ENCODE assay signal across 11 cellular contexts in the genomic region with DNA sequence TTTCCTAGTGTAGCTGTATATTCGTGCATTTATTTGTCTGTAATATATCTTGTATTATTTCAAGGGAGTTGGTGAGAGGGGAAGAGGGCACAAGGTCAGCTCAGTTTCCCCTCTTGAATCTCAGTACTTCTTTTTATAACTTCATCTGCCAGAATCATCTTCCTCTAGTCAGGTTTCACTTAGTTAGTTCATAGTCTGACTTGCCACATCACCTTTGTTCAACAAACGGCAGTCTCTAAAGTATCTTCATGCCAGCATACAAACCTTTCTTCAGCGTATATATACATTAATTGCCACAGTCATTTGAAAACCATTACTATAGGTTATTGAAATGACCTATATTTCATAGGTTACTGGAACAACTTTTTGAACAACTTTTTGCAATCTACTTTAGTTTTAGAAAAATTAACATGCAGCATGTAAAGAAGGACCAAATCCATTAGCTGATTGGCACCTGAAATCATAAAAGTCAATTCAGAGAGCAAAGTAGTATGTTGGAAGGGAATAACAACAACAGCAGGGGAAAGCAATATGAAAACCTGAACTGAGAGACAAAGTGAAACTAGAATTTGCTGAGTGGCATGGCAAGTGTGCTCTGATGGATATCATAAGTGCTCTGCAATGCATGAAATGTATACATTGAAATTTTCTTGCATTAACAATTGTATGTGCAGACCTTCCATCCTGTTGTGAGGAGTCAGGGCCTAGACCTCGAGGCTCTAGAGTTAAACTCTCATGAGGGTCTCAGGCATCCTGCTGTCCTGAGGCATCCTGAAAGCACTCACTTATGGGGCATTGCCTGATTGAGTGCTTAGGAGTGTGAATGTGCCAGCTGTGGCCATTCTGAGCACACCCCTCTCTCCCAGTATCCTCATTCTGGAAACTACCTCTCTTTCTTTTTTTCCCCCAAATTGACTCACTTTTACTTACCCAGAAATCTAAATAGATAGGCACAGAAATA. TPM values are rescaled to one million over a fixed set of nuclear protein-coding genes. Genes with fewer than 3 reads are reported as not detected.
DNase-seq lines count a peak whose midpoint lies in the region; ATAC-seq and TF ChIP-seq lines count a peak whose summit lies in the region.
"Had no signal": no experiment of that assay in that cellular context is flagged by ENCODE, and none has a peak within 500 bp of the region (broad histone marks: within the 10 kb centered on the region; RNA-seq: fewer than 3 reads in every experiment).

No MANE protein-coding gene starts in this region.

- peak; percentile 19 for DNase-seq in MG63
- DNase-seq in fibroblast of lung (ENCODE audit: low read depth in 2 of 2): peak in 1 of 2 donors; percentile 42
- DNase-seq in DMS79 treated with DMSO at 0.1 percent for 48 hours (lab: John Stamatoyannopoulos, UW): no peak
- no peak for DNase-seq in stimulated activated CD4-positive, alpha-beta T cell treated with anti-CD3 and anti-CD28 coated beads, Interleukin-4, amount 100 ng/mL, for 1 hour
- DNase-seq: adrenal gland, NCI-H1930, T1000 had no signal

- ATAC-seq in GM19035 (IDR thresholded peaks at IDR 0.05; ENCODE audit: unreplicated experiment): peak; percentile 50
- no peak for ATAC-seq in HG02884 (IDR thresholded peaks at IDR 0.05; ENCODE audit: unreplicated experiment)
- ATAC-seq in GM21717 (IDR thresholded peaks at IDR 0.05; ENCODE audit: unreplicated experiment): no peak

- peaks cover 4% of the 10 kb centered on the region for H3K4me1 ChIP-seq in fibroblast of lung (ENCODE audit: control insufficient read depth, extremely low read depth, insufficient read depth, low read length)
- peaks cover 0 to 7% (median 4%) of the 10 kb centered on the region in 3 donors for H3K4me1 ChIP-seq in skeletal muscle tissue (ENCODE audit: control insufficient read depth in 3 of 3, insufficient read depth in 3 of 3, low read length in 3 of 3)

- peak overlapping the region; percentile 24 for H3K4me3 ChIP-seq in MG63
- peak overlapping the region; percentile 7 to 41 (median 32) for H3K4me3 ChIP-seq in fibroblast of lung (replicated peaks in 1 of 4; ENCODE audit: control extremely low read depth in 1 of 4, insufficient read depth in 1 of 4, low read depth in 3 of 4, low read length in 4 of 4)
- H3K4me3 ChIP-seq in skeletal muscle tissue (ENCODE audit: low read length in 3 of 3): peak overlapping the region; percentile 54 to 64 (median 55)

- TF ChIP-seq CTCF in fibroblast of lung (conservative IDR thresholded peaks at IDR 0.05 in 1 of 2, IDR thresholded peaks at IDR 0.05 in 1 of 2; ENCODE audit: low read depth in 1 of 2, low read length in 2 of 2): no peak

- H4K20me1 ChIP-seq in fibroblast of lung (ENCODE audit: control insufficient read depth, extremely low read depth, insufficient read depth, low read length): no peaks in the 10 kb centered on the region

- peak overlapping the region; percentile 40 for H2AFZ ChIP-seq in fibroblast of lung (ENCODE audit: low read length)

- H3K9ac ChIP-seq in fibroblast of lung (ENCODE audit: insufficient read depth, low read length): no peak overlapping the region
- H3K9ac ChIP-seq in skeletal muscle tissue (ENCODE audit: low read depth in 1 of 3, low read length in 3 of 3): peak overlapping the region in 1 of 3 donors; percentile 74

- H3K79me2 ChIP-seq in fibroblast of lung (ENCODE audit: control insufficient read depth, insufficient read depth, low read length): no peaks in the 10 kb centered on the region

- peak overlapping the region; percentile 48 for H3K27ac ChIP-seq in fibroblast of lung (ENCODE audit: insufficient read depth, low read length)
- H3K27ac ChIP-seq in skeletal muscle tissue (ENCODE audit: low read depth, low read length): peak overlapping the region; percentile 32
- H3K27ac ChIP-seq: adrenal gland had no signal

- H3K27me3 ChIP-seq in MG63: no peaks in the 10 kb centered on the region
- H3K27me3 ChIP-seq in fibroblast of lung (ENCODE audit: control insufficient read depth, insufficient read depth, low read length): no peaks in the 10 kb centered on the region
- H3K27me3 ChIP-seq in skeletal muscle tissue (ENCODE audit: control insufficient read depth in 3 of 3, insufficient read depth in 3 of 3, low read length in 3 of 3): no peaks in the 10 kb centered on the region
- H3K27me3 ChIP-seq: adrenal gland had no signal

- H3K9me3 ChIP-seq in MG63 (no peaks in the 10 kb centered on the region), fibroblast of lung (ENCODE audit: control insufficient read depth, insufficient read depth, low read depth, low read length) (no peaks in the 10 kb centered on the region), skeletal muscle tissue (ENCODE audit: control insufficient read depth in 3 of 3, low read length in 3 of 3) (peaks cover 0 to 2% (median 0%) of the 10 kb centered on the region in 3 donors)

- H3K36me3 ChIP-seq in MG63 (no peaks in the 10 kb centered on the region), fibroblast of lung (ENCODE audit: control insufficient read depth, insufficient read depth, low read length) (no peaks in the 10 kb centered on the region), skeletal muscle tissue (ENCODE audit: control insufficient read depth in 3 of 3, insufficient read depth in 3 of 3, low read length in 3 of 3) (no peaks in the 10 kb centered on the region)
- H3K36me3 ChIP-seq: adrenal gland had no signal

- H3K4me2 ChIP-seq in fibroblast of lung (ENCODE audit: extremely low read depth, insufficient read depth, low read length): peak overlapping the region; percentile 96

RNA-seq across cellular contexts. Expression of gene ECM2, which starts 1.3 kb away (rescaled TPM):
- total RNA-seq in MG63 (2014; rRNA removed; shearing (Covaris generic); ENCODE audit: low replicate concordance): 0.95 TPM in 1 of 2 replicates, not detected in the other
- total RNA-seq in fibroblast of lung (6.8 and 10.0 TPM in 2 replicates), skeletal muscle tissue (28.7 TPM)
- polyA plus RNA-seq in fibroblast of lung: 2.3 and 17.2 TPM in 2 replicates
- polyA plus RNA-seq in fibroblast of lung (2012): 1.3 and 7.4 TPM in 2 replicates
- 4.2 and 5.2 TPM in 2 replicates for polyA minus RNA-seq in fibroblast of lung (ENCODE audit: low replicate concordance)

RNA-seq across cellular contexts. Expression of gene ASPN, which starts 52.2 kb away (rescaled TPM):
- not detected in 2 replicates for total RNA-seq in MG63 (2014; rRNA removed; shearing (Covaris generic); ENCODE audit: low replicate concordance)
- total RNA-seq in fibroblast of lung: 10.4 and 10.5 TPM in 2 replicates
- polyA plus RNA-seq in fibroblast of lung: 4.1 and 5.5 TPM in 2 replicates
- 2.0 and 2.3 TPM in 2 replicates for polyA plus RNA-seq in fibroblast of lung (2012)
- polyA minus RNA-seq in fibroblast of lung (ENCODE audit: low replicate concordance): 0.48 TPM in 1 of 2 replicates, not detected in the other
- total RNA-seq in skeletal muscle tissue: 213 TPM

Comparison
In these comparisons a context has a peak if more than half of its experiments do, and no peak if none do; other contexts are left out.
1. RNA of gene ASPN, which starts 52.2 kb away (total RNA-seq): 213 TPM in skeletal muscle tissue (single experiment); 10.4 to 10.5 TPM in fibroblast of lung and not detected in MG63; every median in the first group is over 10 times any median in the second.
2. Peak in every context shown above with its lines, with median percentiles within 50 percentile points of each other: H3K4me3 ChIP-seq.